19 cellular contexts compared by ENCODE assay signal in genomic region chr2:65574911-65575444, GRCh38.
A peak's percentile ranks its signal among the peaks of the same experiment; 100 is the strongest.
DNase-seq lines count a peak whose midpoint lies in the region; ATAC-seq and TF ChIP-seq lines count a peak whose summit lies in the region.
"Had no signal": no experiment of that assay in that cellular context is flagged by ENCODE, and none has a peak within 500 bp of the region (broad histone marks: within the 10 kb centered on the region; RNA-seq: fewer than 3 reads in every experiment).

No MANE protein-coding gene starts in this region.

- no peaks in the 10 kb centered on the region for H3K36me3 ChIP-seq in SK-N-MC (ENCODE audit: insufficient read depth, low read length)
- H3K36me3 ChIP-seq in left ventricle myocardium inferior = no peaks in the 10 kb centered on the region
- H3K36me3 ChIP-seq: right lobe of liver, suprapubic skin had no signal

- H3K27ac ChIP-seq in SK-N-MC (peak overlapping the region; percentile 12), left ventricle myocardium inferior (replicated peaks) (peak overlapping the region; percentile 62)
- H3K27ac ChIP-seq: hepatocyte, right lobe of liver, suprapubic skin had no signal

- no peak for ATAC-seq in left colon
- ATAC-seq: activated T-cell treated with anti-CD3 and anti-CD28 coated beads, Interleukin-2, amount 50 U/mL, for 4 hours had no signal

- H3K9me3 ChIP-seq in SK-N-MC (ENCODE audit: low read depth, low read length) (no peaks in the 10 kb centered on the region), left ventricle myocardium inferior (replicated peaks) (no peaks in the 10 kb centered on the region)
- H3K9me3 ChIP-seq: right lobe of liver, suprapubic skin had no signal

- H3K4me1 ChIP-seq in left ventricle myocardium inferior = peaks cover 12% of the 10 kb centered on the region

- H3K9ac ChIP-seq in SK-N-MC (ENCODE audit: insufficient read length) = peak overlapping the region; percentile 6

- peak; percentile 69 for DNase-seq in CD1c-positive myeloid dendritic cell (ENCODE audit: extremely low spot score)
- DNase-seq in SK-N-MC (ENCODE audit: low read depth, low spot score) = no peak
- DNase-seq in left ventricle myocardium inferior = no peak
- peak; percentile 16 for DNase-seq in skeletal muscle cell (ENCODE audit: low read depth)
- no peak for DNase-seq in NCI-H2227 (lab: John Stamatoyannopoulos, UW; ENCODE audit: unreplicated experiment)
- no peak for DNase-seq in left colon
- DNase-seq in HUDEP-2 (lab: John Stamatoyannopoulos, UW; ENCODE audit: unreplicated experiment in 76 of 76) = no peak
- no peak for DNase-seq in 8988T
- DNase-seq: activated CD4-positive, alpha-beta T cell treated with anti-CD3 and anti-CD28 coated beads, Interleukin-2, amount 50 U/mL, for 48 hours; activated T-cell treated with anti-CD3 and anti-CD28 coated beads, Interleukin-2, amount 50 U/mL, for 4 hours; dorsolateral prefrontal cortex; GF-D8; NCI-H1092 treated with DMSO at 0.1 percent for 48 hours; NCI-H2107; right lobe of liver; stimulated activated CD4-positive, alpha-beta T cell treated with anti-CD3 and anti-CD28 coated beads, Interleukin-4, amount 100 ng/mL, for 1 hour; SW 1271 had no signal

- intact Hi-C loops in left ventricle myocardium inferior (cut with micrococcal nuclease) (no loop called here), left colon (cut with DNase I, micrococcal nuclease) (no loop called here)

- TF ChIP-seq CTCF in left ventricle myocardium inferior (IDR thresholded peaks at IDR 0.05; ENCODE audit: borderline replicate concordance) = no peak

- H3K4me3 ChIP-seq in SK-N-MC (no peak overlapping the region), left ventricle myocardium inferior (no peak overlapping the region), skeletal muscle cell (ENCODE audit: low read depth, low read length) (no peak overlapping the region)
- H3K4me3 ChIP-seq: dorsolateral prefrontal cortex, hepatocyte, right lobe of liver, suprapubic skin had no signal

- peaks cover 23% of the 10 kb centered on the region for H3K27me3 ChIP-seq in left ventricle myocardium inferior (ENCODE audit: low read depth)
- H3K27me3 ChIP-seq: dorsolateral prefrontal cortex, hepatocyte, right lobe of liver, suprapubic skin had no signal

Comparison
In these comparisons a context has a peak if more than half of its experiments do, and no peak if none do; other contexts are left out.
1. DNase-seq: peak in CD1c-positive myeloid dendritic cell (single experiment) and skeletal muscle cell (single experiment); none in SK-N-MC (single experiment), left ventricle myocardium inferior (single experiment), NCI-H2227 (single experiment), left colon (0 of 2), HUDEP-2 (0 of 76) and 8988T (single experiment).